8 cellular contexts compared by ENCODE assay signal in genomic region chr22:44975444-44976262, GRCh38.
DNase-seq lines count a peak whose midpoint lies in the region; ATAC-seq, FAIRE-seq and TF ChIP-seq lines count a peak whose summit lies in the region.

No MANE protein-coding gene starts in this region.

- FAIRE-seq in H54 (lab: Jason Lieb, UNC), result no peak

- no peak for TF ChIP-seq POLR2A in H54 (IDR thresholded peaks at IDR 0.05; ENCODE audit: low read depth, low read length)

- DNase-seq in H54 (ENCODE audit: insufficient read length, low spot score), result peak; percentile 61
- peak; percentile 96 for DNase-seq in RPMI8226
- peak; percentile 56 for DNase-seq in activated naive CD4-positive, alpha-beta T cell treated with Interleukin-2 at 50 U/mL for 16 hours
- peak; percentile 70 for DNase-seq in glomerular visceral epithelial cell (ENCODE audit: extremely low spot score)
- peak; percentile 54 for DNase-seq in pons (ENCODE audit: low spot score)
- DNase-seq in NCI-H446 treated with DMSO at 0.1 percent for 48 hours (lab: John Stamatoyannopoulos, UW), result no peak

- peak; percentile 96 for TF ChIP-seq CTCF in C4-2B (conservative IDR thresholded peaks at IDR 0.05)

- H3K27ac ChIP-seq in C4-2B, result no peak overlapping the region

- ATAC-seq in HG03045 (IDR thresholded peaks at IDR 0.05; ENCODE audit: unreplicated experiment), result no peak
